9 cellular contexts compared by ENCODE assay signal in the genomic region with DNA sequence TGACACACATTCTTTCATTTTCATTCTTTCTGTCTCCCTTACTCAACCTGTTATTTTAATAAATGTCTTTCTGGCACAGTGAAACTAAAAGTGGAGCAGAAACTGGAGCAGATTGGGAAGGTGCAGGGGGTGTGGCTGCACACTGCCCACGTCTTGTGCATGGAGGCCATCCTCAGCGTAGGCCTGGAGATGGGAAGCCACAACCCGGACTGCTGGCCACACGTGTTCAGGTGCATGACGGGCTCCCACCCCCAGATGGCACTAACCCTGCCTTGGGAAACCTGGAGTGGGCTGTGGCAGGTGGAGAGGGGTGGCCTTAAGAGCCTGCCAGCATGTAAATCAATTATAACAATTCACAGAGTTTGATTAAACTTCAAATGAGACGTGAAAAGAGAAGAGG.
A peak's percentile ranks its signal among the peaks of the same experiment; 100 is the strongest.
DNase-seq lines count a peak whose midpoint lies in the region; TF ChIP-seq lines count a peak whose summit lies in the region.
"Had no signal": no experiment of that assay in that cellular context is flagged by ENCODE, and none has a peak within 500 bp of the region (broad histone marks: within the 10 kb centered on the region; RNA-seq: fewer than 3 reads in every experiment).

No MANE protein-coding gene starts in this region.

- H3K4me1 ChIP-seq in trophoblast cell (ENCODE audit: control insufficient read depth in 1 of 2, insufficient read depth in 2 of 2, low read length in 2 of 2) (peaks cover 0 to 2% of the 10 kb centered on the region in 2 experiments), tibial nerve (no peaks in the 10 kb centered on the region)

- no CpG with 5 or more reads among the region's 6 CpGs for WGBS in trophoblast cell (ENCODE audit: extremely low coverage, insufficient coverage, insufficient read length)
- WGBS in tibial nerve, 2 donors: 63 to 65% methylated on average over 6 of the region's 6 CpGs

- in situ Hi-C loops in KBM-7 (cut with MboI; ENCODE audit: low pct_unique_long_range_greater_than_20kb, low sequenced_read_pairs) (no loop called here), astrocyte of the spinal cord (cut with HindIII; ENCODE audit: low sequenced_read_pairs) (no loop called here)

- no peak overlapping the region for H3K18ac ChIP-seq in trophoblast cell (ENCODE audit: low read length)

- no peak overlapping the region for H3K27ac ChIP-seq in trophoblast cell (ENCODE audit: low read depth, low read length)
- no peak overlapping the region for H3K27ac ChIP-seq in tibial nerve
- H3K27ac ChIP-seq: SK-N-MC had no signal

- DNase-seq in NCI-H510A treated with DMSO at 0.1 percent for 48 hours (lab: John Stamatoyannopoulos, UW): peak; percentile 29
- no peak for DNase-seq in NCI-H510A (lab: John Stamatoyannopoulos, UW)
- peak; percentile 21 for DNase-seq in KBM-7
- no peak for DNase-seq in astrocyte of the spinal cord (ENCODE audit: low read depth, low spot score)
- DNase-seq in trophoblast cell: peak; percentile 26 to 46
- no peak for DNase-seq in NCI-H1048 (lab: John Stamatoyannopoulos, UW)
- no peak for DNase-seq in tibial nerve (ENCODE audit: low spot score in 2 of 2)
- DNase-seq in occipital lobe (lab: John Stamatoyannopoulos, UW): no peak

- H2BK5ac ChIP-seq in trophoblast cell (ENCODE audit: low read depth, low read length, poor library complexity): no peak overlapping the region

- no peak for TF ChIP-seq POLR2A in tibial nerve (IDR thresholded peaks at IDR 0.05)

- H2AK5ac ChIP-seq in trophoblast cell (ENCODE audit: low read length): no peak overlapping the region

- no peak overlapping the region for H4K91ac ChIP-seq in trophoblast cell (ENCODE audit: low read depth, low read length)

- H4K8ac ChIP-seq in trophoblast cell (ENCODE audit: low read depth, low read length): no peak overlapping the region

- no peak for TF ChIP-seq EP300 in tibial nerve (IDR thresholded peaks at IDR 0.05)

- no peak overlapping the region for H2BK120ac ChIP-seq in trophoblast cell (ENCODE audit: insufficient read depth, low read length, poor library complexity)

- no peaks in the 10 kb centered on the region for H3K79me2 ChIP-seq in trophoblast cell (ENCODE audit: control insufficient read depth, insufficient read depth, low read length, poor library complexity)

- H3K4ac ChIP-seq in trophoblast cell (ENCODE audit: low read depth, low read length): no peak overlapping the region

- TF ChIP-seq CTCF in astrocyte of the spinal cord (IDR thresholded peaks at IDR 0.05; ENCODE audit: low read depth, low read length) (peak; percentile 27), tibial nerve (IDR thresholded peaks at IDR 0.05) (no peak)

- H3K9ac ChIP-seq in trophoblast cell (ENCODE audit: low read length): no peak overlapping the region

- H3K4me3 ChIP-seq in astrocyte of the spinal cord (ENCODE audit: low read depth, low read length): no peak overlapping the region
- H3K4me3 ChIP-seq in trophoblast cell (ENCODE audit: low read depth, low read length): no peak overlapping the region
- H3K4me3 ChIP-seq in tibial nerve: no peak overlapping the region
- H3K4me3 ChIP-seq: SK-N-MC had no signal

- H3K36me3 ChIP-seq in trophoblast cell (ENCODE audit: control insufficient read depth in 1 of 2, insufficient read depth in 2 of 2, low read length in 2 of 2) (no peaks in the 10 kb centered on the region), tibial nerve (no peaks in the 10 kb centered on the region)

- no peak overlapping the region for H3K4me2 ChIP-seq in trophoblast cell (ENCODE audit: low read length)

- H3K79me1 ChIP-seq in trophoblast cell (ENCODE audit: low read length): peaks cover 2% of the 10 kb centered on the region

- H2BK12ac ChIP-seq in trophoblast cell (ENCODE audit: low read length): no peak overlapping the region

- H4K12ac ChIP-seq in trophoblast cell (ENCODE audit: low read depth, low read length): no peak overlapping the region

- H3K9me3 ChIP-seq in trophoblast cell (ENCODE audit: insufficient read depth, low read depth, low read length) (no peaks in the 10 kb centered on the region), tibial nerve (no peaks in the 10 kb centered on the region)

- no peak overlapping the region for H3K14ac ChIP-seq in trophoblast cell (ENCODE audit: low read length)

- H3K27me3 ChIP-seq in trophoblast cell (ENCODE audit: insufficient read depth, low read length) (no peaks in the 10 kb centered on the region), tibial nerve (no peaks in the 10 kb centered on the region)

- no peak overlapping the region for H2AFZ ChIP-seq in trophoblast cell (ENCODE audit: insufficient read depth, low read length, poor library complexity)

- no peak overlapping the region for H3K23ac ChIP-seq in trophoblast cell (ENCODE audit: low read length)

Comparison
In these comparisons a context has a peak if more than half of its experiments do, and no peak if none do; other contexts are left out.
1. DNase-seq: peak in NCI-H510A treated with DMSO at 0.1 percent for 48 hours (single experiment), KBM-7 (single experiment) and trophoblast cell (2 of 2); none in NCI-H510A (single experiment), astrocyte of the spinal cord (single experiment), NCI-H1048 (single experiment), tibial nerve (0 of 2) and occipital lobe (single experiment).